In the genomic region with DNA sequence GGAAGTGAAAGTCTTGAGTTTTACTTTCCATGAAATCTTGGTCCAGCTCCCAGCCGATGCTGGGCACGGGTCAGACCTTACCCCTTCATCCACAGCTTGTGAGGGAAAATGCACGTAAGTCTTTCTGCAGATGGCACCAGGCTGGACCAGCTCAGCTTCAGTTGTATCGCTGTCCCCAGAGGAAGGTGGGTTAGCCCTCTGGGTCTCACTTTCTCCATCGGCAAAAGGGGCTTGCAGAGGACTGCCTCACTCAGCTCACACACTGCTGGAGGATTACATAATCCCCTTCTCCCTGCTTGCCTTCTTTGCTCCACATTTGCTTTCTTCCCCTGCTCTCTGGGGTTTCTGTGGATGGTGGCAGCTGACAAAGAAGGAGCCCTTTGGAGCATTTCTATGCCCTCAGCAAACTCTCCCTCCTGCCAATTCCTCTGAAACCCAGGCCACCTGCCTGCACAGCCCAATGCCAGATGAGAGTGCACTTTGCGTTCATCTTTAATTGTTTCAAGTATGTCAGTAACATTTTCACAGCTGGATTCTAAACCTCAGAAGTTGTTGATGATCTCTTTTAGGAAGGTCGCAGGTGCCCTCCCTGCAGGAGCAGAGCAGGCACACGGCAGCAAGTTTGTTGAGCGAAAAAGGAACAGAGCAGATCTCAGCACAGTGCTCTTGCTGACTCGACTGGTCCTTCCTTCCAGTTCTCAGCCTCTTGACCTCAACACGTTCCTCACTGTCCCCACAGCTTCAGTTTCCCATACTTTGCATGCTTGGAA, we compare ENCODE assay signal across 16 cellular contexts.
"Had no signal": no experiment of that assay in that cellular context is flagged by ENCODE, and none has a peak within 500 bp of the region (broad histone marks: within the 10 kb centered on the region; RNA-seq: fewer than 3 reads in every experiment).

No MANE protein-coding gene starts in this region.

- H3K36me3 ChIP-seq: cardiac muscle cell, lower lobe of right lung, thyroid gland, WERI-Rb-1 had no signal

- H3K9me3 Mint-ChIP-seq: endodermal cell had no signal

- H3K27ac Mint-ChIP-seq: activated naive CD8-positive, alpha-beta T cell; endodermal cell; nephron had no signal

- H3K36me3 Mint-ChIP-seq: activated naive CD8-positive, alpha-beta T cell had no signal

- H3K4me1 Mint-ChIP-seq: nephron had no signal

- H3K27me3 ChIP-seq: thyroid gland had no signal

- H3K27ac ChIP-seq: cardiac muscle cell, dorsolateral prefrontal cortex, epithelial cell of prostate, lower lobe of right lung, thyroid gland, WERI-Rb-1 had no signal

- DNase-seq: activated CD4-positive, alpha-beta T cell treated with anti-CD3 and anti-CD28 coated beads, Interleukin-2, amount 50 U/mL, for 4 hours; activated gamma-delta T cell; dorsolateral prefrontal cortex; endodermal cell; foreskin fibroblast; hippocampal formation; lower lobe of right lung; stimulated activated CD4-positive, alpha-beta T cell treated with anti-CD3 and anti-CD28 coated beads, Interleukin-12 subunit alpha, Interleukin-12 subunit beta, amount 100 ng/mL, for 4 hours; stimulated activated CD4-positive, alpha-beta T cell treated with anti-CD3 and anti-CD28 coated beads, Interleukin-1b, Interleukin-23, amount 100 ng/mL, for 48 hours; stimulated activated naive CD4-positive, alpha-beta T cell treated with Interleukin-2 at 50 U/mL for 16 hours; thyroid gland; WERI-Rb-1 had no signal

- H3K4me3 Mint-ChIP-seq: activated naive CD8-positive, alpha-beta T cell; endodermal cell; nephron had no signal

- ATAC-seq: lower lobe of right lung had no signal

- H3K4me3 ChIP-seq: cardiac muscle cell, dorsolateral prefrontal cortex, lower lobe of right lung, thyroid gland had no signal

- H3K9me3 ChIP-seq: lower lobe of right lung, thyroid gland had no signal
